7 cellular contexts compared by ENCODE assay signal in genomic region chr19:37655689-37656491, GRCh38. TPM values are rescaled to one million over a fixed set of nuclear protein-coding genes. Genes with fewer than 3 reads are reported as not detected.
DNase-seq lines count a peak whose midpoint lies in the region; ATAC-seq, FAIRE-seq and TF ChIP-seq lines count a peak whose summit lies in the region.

No MANE protein-coding gene starts in this region.

- DNase-seq in NCI-H2196 (lab: John Stamatoyannopoulos, UW; ENCODE audit: unreplicated experiment) (peak; percentile 89), dedifferentiated amniotic fluid mesenchymal stem cell (ENCODE audit: extremely low spot score) (peak; percentile 44), HepG2 (ENCODE audit: low spot score) (peak; percentile 80)
- peak; percentile 87 for DNase-seq in activated CD4-positive, alpha-beta T cell treated with anti-CD3 and anti-CD28 coated beads, Interleukin-2, amount 10 ng/mL, durations not matched to agents 7 days and 5 days
- peak; percentile 77 to 80 for DNase-seq in stimulated activated CD4-positive, alpha-beta T cell treated with anti-CD3 and anti-CD28 coated beads, Interleukin-2, amount 100 ng/mL, for 48 hours

- TF ChIP-seq POLR2A in GM18505 (IDR thresholded peaks at IDR 0.05; ENCODE audit: borderline replicate concordance, extremely low read depth, insufficient read depth, insufficient read length) (peak; percentile 58), HepG2 (IDR thresholded peaks at IDR 0.05; ENCODE audit: insufficient read depth in 1 of 2, low read depth in 2 of 2, low read length in 2 of 2) (peak; percentile 63 to 74)

- peak overlapping the region; percentile 94 for H3K27ac ChIP-seq in HepG2 (ENCODE audit: extremely low read length, insufficient read depth, low read length)

- H3K27me3 ChIP-seq in HepG2 (ENCODE audit: control insufficient read depth in 1 of 2, insufficient read depth in 2 of 2, low read length in 2 of 2) = no peaks in the 10 kb centered on the region; a peak in 1 of 5 replicates

- peak overlapping the region; percentile 98 for H3K4me2 ChIP-seq in HepG2 (ENCODE audit: low read depth, low read length)

- peaks cover 15% of the 10 kb centered on the region for H3K4me1 ChIP-seq in HepG2 (ENCODE audit: insufficient read depth, low read length)

- no peaks in the 10 kb centered on the region for H3K36me3 ChIP-seq in HepG2 (replicated peaks in 1 of 2; ENCODE audit: control insufficient read depth in 1 of 2, insufficient read depth in 2 of 2, low read length in 2 of 2)

- in situ Hi-C loops in HepG2 (cut with HindIII; ENCODE audit: extremely low pct_ligation_motif_present, low pct_unique_long_range_greater_than_20kb) = no loop called here

- POLR2A ChIA-PET in activated CD4-positive, alpha-beta T cell treated with anti-CD3 and anti-CD28 coated beads, Interleukin-2, amount 10 ng/mL, durations not matched to agents 7 days and 5 days (lab: Charles Lee) = no interaction called here
- POLR2A ChIA-PET in HepG2 (lab: Yijun Ruan, JAX) = interaction anchor here (1.0 to 1.5 kb wide), 4 partner anchors 36 to 338 kb away, joined by 3 to 11 read pairs (median 6); partner anchors contain the start of genes ZNF540 and ZNF571

- no peaks in the 10 kb centered on the region for H3K27me3 Mint-ChIP-seq in activated CD4-positive, alpha-beta T cell treated with anti-CD3 and anti-CD28 coated beads, Interleukin-2, amount 10 ng/mL, durations not matched to agents 7 days and 5 days

- H4K20me1 ChIP-seq in HepG2 (ENCODE audit: insufficient read depth, low read length) = no peaks in the 10 kb centered on the region

- peaks cover 29% of the 10 kb centered on the region for H3K4me1 Mint-ChIP-seq in activated CD4-positive, alpha-beta T cell treated with anti-CD3 and anti-CD28 coated beads, Interleukin-2, amount 10 ng/mL, durations not matched to agents 7 days and 5 days

- H3K9me3 Mint-ChIP-seq in activated CD4-positive, alpha-beta T cell treated with anti-CD3 and anti-CD28 coated beads, Interleukin-2, amount 10 ng/mL, durations not matched to agents 7 days and 5 days = peaks cover 24% of the 10 kb centered on the region

- WGBS in HepG2 (ENCODE audit: low lambda C conversion rate) = under 1% methylated on average over 25 of the region's 59 CpGs

- no peak for TF ChIP-seq RAD21 in HepG2 (CRISPR knock-in tag; IDR thresholded peaks at IDR 0.05)

- no peak for FAIRE-seq in HepG2 (lab: Jason Lieb, UNC)

- TSS peak; percentile 64 for BruUV-seq in HepG2 (replicated peaks; lab: Mats Ljungman, UMichigan)

- TF ChIP-seq EP300 in HepG2 (IDR thresholded peaks at IDR 0.05; ENCODE audit: low read depth in 2 of 2, low read length in 2 of 2) (no peak), HepG2 (CRISPR knock-in tag; IDR thresholded peaks at IDR 0.05; ENCODE audit: borderline replicate concordance) (no peak; the same call in 1 of the 2 replicates)

- CTCF ChIA-PET in activated CD4-positive, alpha-beta T cell treated with anti-CD3 and anti-CD28 coated beads, Interleukin-2, amount 10 ng/mL, durations not matched to agents 7 days and 5 days (lab: Charles Lee) = no interaction called here
- CTCF ChIA-PET in HepG2 (lab: Yijun Ruan, JAX; ENCODE audit: low intra/inter-chr PET ratio, low total read pairs) = no interaction called here

- peak overlapping the region; percentile 87 for H3K9ac ChIP-seq in HepG2 (ENCODE audit: insufficient read depth, low read depth, low read length)

- intact Hi-C loops in HepG2 (cut with micrococcal nuclease; ENCODE audit: unreplicated experiment) = loop anchor here (1.0 to 5.0 kb wide), 4 partner anchors 36 to 189 kb away; partner anchors contain the start of genes ZNF540, ZNF569, ZNF570 and ZNF571

- peak overlapping the region; percentile 97 for H3K27ac Mint-ChIP-seq in activated CD4-positive, alpha-beta T cell treated with anti-CD3 and anti-CD28 coated beads, Interleukin-2, amount 10 ng/mL, durations not matched to agents 7 days and 5 days

- peak overlapping the region; percentile 31 for H2AFZ ChIP-seq in HepG2 (ENCODE audit: low read length)

- peaks cover 12% of the 10 kb centered on the region for H3K9me3 ChIP-seq in HepG2 (ENCODE audit: low read length)

- peak; percentile 39 for TF ChIP-seq CTCF in HepG2 (CRISPR knock-in tag; IDR thresholded peaks at IDR 0.05)

- H3K36me3 Mint-ChIP-seq in activated CD4-positive, alpha-beta T cell treated with anti-CD3 and anti-CD28 coated beads, Interleukin-2, amount 10 ng/mL, durations not matched to agents 7 days and 5 days (ENCODE audit: low read depth) = peaks cover 29% of the 10 kb centered on the region

- peaks cover 35% of the 10 kb centered on the region for H3K79me2 ChIP-seq in HepG2 (ENCODE audit: insufficient read depth, low read length)

- H3K4me3 ChIP-seq in HepG2 (replicated peaks in 1 of 3; ENCODE audit: insufficient read depth in 1 of 3, low read depth in 2 of 3, low read length in 3 of 3) = peak overlapping the region; percentile 87 to 97 (median 93)

- ATAC-seq in GM18505 (IDR thresholded peaks at IDR 0.05; ENCODE audit: unreplicated experiment) (peak; percentile 63), HG02970 (IDR thresholded peaks at IDR 0.05; ENCODE audit: low FRiP score, unreplicated experiment) (peak; percentile 60), HepG2 (peak; percentile 88)

- H3K4me3 Mint-ChIP-seq in activated CD4-positive, alpha-beta T cell treated with anti-CD3 and anti-CD28 coated beads, Interleukin-2, amount 10 ng/mL, durations not matched to agents 7 days and 5 days = peak overlapping the region; percentile 91

TF ChIP-seq in HepG2, 621 proteins besides CTCF, POLR2A, EP300 and RAD21 (continues in another document):
- TF ChIP-seq ZBTB3 (CRISPR knock-in tag; IDR thresholded peaks at IDR 0.05; ENCODE audit: borderline replicate concordance, low read depth) (no peak), ATAD3A (CRISPR knock-in tag; IDR thresholded peaks at IDR 0.05) (no peak), TCF7 (IDR thresholded peaks at IDR 0.05; ENCODE audit: low read depth) (0 out of 2 replicates have a peak, but pooled peaks have one; percentile 19), ZNF816 (CRISPR knock-in tag; IDR thresholded peaks at IDR 0.05; ENCODE audit: borderline replicate concordance) (no peak), SIX4 (CRISPR knock-in tag; IDR thresholded peaks at IDR 0.05) (0 out of 2 replicates have a peak, but pooled peaks have one; percentile 16), ZNF720 (CRISPR knock-in tag; IDR thresholded peaks at IDR 0.05) (no peak), ZNF747 (CRISPR knock-in tag; IDR thresholded peaks at IDR 0.05; ENCODE audit: borderline replicate concordance) (peak; percentile 63; the same call in 1 of the 2 replicates), E2F1 (CRISPR knock-in tag; IDR thresholded peaks at IDR 0.05) (0 out of 2 replicates have a peak, but pooled peaks have one; percentile 12), ZIK1 (CRISPR knock-in tag; IDR thresholded peaks at IDR 0.05; ENCODE audit: borderline replicate concordance, low read depth) (peak; percentile 69), ZNF251 (CRISPR knock-in tag; IDR thresholded peaks at IDR 0.05) (no peak), HBP1 (CRISPR knock-in tag; IDR thresholded peaks at IDR 0.05; ENCODE audit: low read depth) (0 out of 2 replicates have a peak, but pooled peaks have one; percentile 81)

RNA-seq across cellular contexts. Expression of gene ZFP30, which starts 0.6 kb away (rescaled TPM):
- 10 to 100 TPM; 14.4 to 16.8 TPM for total RNA-seq in activated CD4-positive, alpha-beta T cell treated with anti-CD3 and anti-CD28 coated beads, Interleukin-2, amount 10 ng/mL, durations not matched to agents 7 days and 5 days
- 19.2 and 25.0 TPM in 2 replicates for total RNA-seq in HepG2 (2016; rRNA removed; fragmentation: Illumina TruSeq; extraction: Trizol)
- 5.0 and 6.9 TPM in 2 replicates for total RNA-seq in HepG2 (2016; cell fraction: cytosol; rRNA removed; fragmentation: Illumina TruSeq; extraction: Trizol; ENCODE audit: low read depth)
- total RNA-seq in HepG2 (2016; cell fraction: insoluble cytoplasmic fraction; rRNA removed; fragmentation: Illumina TruSeq; extraction: Trizol) = 20.4 and 24.7 TPM in 2 replicates
- total RNA-seq in HepG2 (2016; cell fraction: membrane; rRNA removed; fragmentation: Illumina TruSeq; extraction: Trizol) = 9.3 and 10.1 TPM in 2 replicates
- 18.9 and 23.1 TPM in 2 replicates for total RNA-seq in HepG2 (2016; cell fraction: nucleus; rRNA removed; fragmentation: Illumina TruSeq; extraction: Trizol)
- 3.3 and 3.4 TPM in 2 replicates for polyA plus RNA-seq in HepG2 (2011; rRNA removed)
- polyA plus RNA-seq in HepG2 (2011; cell fraction: cytosol; rRNA removed) = 0.97 and 1.4 TPM in 2 replicates
- polyA plus RNA-seq in HepG2 (2011; cell fraction: nucleus; rRNA removed) = 13.3 and 15.6 TPM in 2 replicates
- polyA plus RNA-seq in HepG2 (2012) = 5.4 and 6.5 TPM in 2 replicates
- 0.42 and 0.70 TPM in 2 replicates for polyA plus RNA-seq in HepG2 (2016; cell fraction: cytosol; fragmentation: Illumina TruSeq; extraction: Trizol; ENCODE audit: low read depth)
- 5.7 and 8.7 TPM in 2 replicates for polyA plus RNA-seq in HepG2 (2016; cell fraction: insoluble cytoplasmic fraction; fragmentation: Illumina TruSeq; extraction: Trizol; ENCODE audit: low read depth)
- polyA plus RNA-seq in HepG2 (2016; cell fraction: membrane; fragmentation: Illumina TruSeq; extraction: Trizol; ENCODE audit: low read depth) = 1.4 and 1.9 TPM in 2 replicates
- 18.3 and 20.6 TPM in 2 replicates for polyA plus RNA-seq in HepG2 (2016; cell fraction: nucleus; fragmentation: Illumina TruSeq; extraction: Trizol; ENCODE audit: insufficient read depth, low read depth)
- 4.6 and 5.0 TPM in 2 replicates for polyA minus RNA-seq in HepG2 (2011; rRNA and poly(A)+ RNA removed; ENCODE audit: low replicate concordance)
- polyA minus RNA-seq in HepG2 (2011; cell fraction: cytosol; rRNA and poly(A)+ RNA removed) = 3.5 and 6.7 TPM in 2 replicates
- 24.5 and 26.3 TPM in 2 replicates for polyA minus RNA-seq in HepG2 (2011; cell fraction: nucleus; rRNA and poly(A)+ RNA removed)

Comparison
In these comparisons a context has a peak if more than half of its experiments do, and no peak if none do; other contexts are left out.
1. Peak in every context shown above with its lines: DNase-seq, ATAC-seq, H3K4me3 ChIP-seq and H3K27ac ChIP-seq.